22 cellular contexts compared by ENCODE assay signal in the genomic region with DNA sequence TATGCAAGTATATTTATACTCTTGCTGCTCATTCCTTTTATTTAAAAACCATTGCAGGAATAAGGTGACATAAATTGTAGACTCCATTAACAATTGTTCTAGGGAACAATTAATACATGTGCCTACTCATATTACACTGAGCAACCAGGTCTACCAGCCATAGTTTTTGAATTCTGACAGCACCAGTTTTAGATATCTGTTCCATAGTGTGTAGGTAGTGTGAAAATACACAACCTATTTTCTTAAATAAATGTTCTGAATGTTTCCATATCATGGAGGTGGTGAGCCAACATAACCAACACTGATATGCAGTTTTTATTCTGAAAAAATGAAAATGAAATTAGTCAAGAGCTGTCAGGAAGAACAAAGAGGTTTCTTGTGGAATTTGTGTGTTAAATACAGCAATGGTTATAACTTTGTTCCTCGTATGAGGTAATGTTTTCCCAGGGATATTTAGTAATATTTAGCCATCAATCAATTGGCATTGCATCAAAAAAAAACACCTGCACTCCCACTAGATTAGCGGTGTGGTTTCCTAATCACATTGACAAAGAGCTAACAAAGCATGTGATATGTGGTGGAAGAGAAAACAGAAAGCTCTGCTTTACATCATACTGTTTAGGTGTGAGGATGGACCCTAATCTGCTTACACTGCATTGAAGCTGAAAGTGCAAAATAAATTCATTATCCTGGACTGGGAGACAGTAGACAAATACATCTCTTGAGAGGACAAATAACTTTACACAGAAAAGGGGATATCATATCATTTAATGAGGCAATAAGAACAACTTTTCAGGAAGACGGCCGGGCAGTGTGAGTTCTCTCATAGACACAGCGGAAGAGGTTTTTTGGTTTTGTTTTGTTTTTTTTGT.
DNase-seq lines count a peak whose midpoint lies in the region; ATAC-seq, FAIRE-seq and TF ChIP-seq lines count a peak whose summit lies in the region.
"Had no signal": no experiment of that assay in that cellular context is flagged by ENCODE, and none has a peak within 500 bp of the region (broad histone marks: within the 10 kb centered on the region; RNA-seq: fewer than 3 reads in every experiment).

No MANE protein-coding gene starts in this region.

- no peaks in the 10 kb centered on the region for H4K20me1 ChIP-seq in astrocyte (ENCODE audit: insufficient read depth, low read length)

- peaks cover 41% of the 10 kb centered on the region for H3K4me1 Mint-ChIP-seq in HFFc6 (ENCODE audit: low read depth)
- peaks cover 15% of the 10 kb centered on the region for H3K4me1 Mint-ChIP-seq in astrocyte (ENCODE audit: low read depth, unreplicated experiment)
- H3K4me1 Mint-ChIP-seq: CD14-positive monocyte, T-helper 17 cell had no signal

- H3K4me1 ChIP-seq in astrocyte (ENCODE audit: insufficient read depth, low read length) (peaks cover 11% of the 10 kb centered on the region), liver (ENCODE audit: control insufficient read depth in 4 of 4, insufficient read depth in 4 of 4, low read length in 3 of 4) (no peaks in the 10 kb centered on the region)

- H2AFZ ChIP-seq in astrocyte (ENCODE audit: low read depth, low read length): no peak overlapping the region
- H2AFZ ChIP-seq: GM23338 had no signal

- H3K27ac Mint-ChIP-seq in HFFc6 (peak overlapping the region; percentile 53), astrocyte (ENCODE audit: unreplicated experiment) (peak overlapping the region; percentile 11)
- H3K27ac Mint-ChIP-seq: CD14-positive monocyte, T-helper 17 cell had no signal

- H3K4me3 Mint-ChIP-seq in HFFc6 (peak overlapping the region; percentile 49; the same call in 1 of the 2 replicates), astrocyte (ENCODE audit: unreplicated experiment) (no peak overlapping the region)
- H3K4me3 Mint-ChIP-seq: CD14-positive monocyte, GM23338, T-helper 17 cell had no signal

- TF ChIP-seq CTCF in HFFc6 (IDR thresholded peaks at IDR 0.05): no peak
- no peak for TF ChIP-seq CTCF in astrocyte (IDR thresholded peaks at IDR 0.05; ENCODE audit: insufficient read depth, low read depth, low read length)
- no peak for TF ChIP-seq CTCF in liver (IDR thresholded peaks at IDR 0.05; ENCODE audit: low read depth, low read length, missing input control)

- peaks cover 75% of the 10 kb centered on the region for H3K36me3 Mint-ChIP-seq in HFFc6 (ENCODE audit: low read depth)
- H3K36me3 Mint-ChIP-seq in astrocyte (ENCODE audit: low read depth, unreplicated experiment): peaks cover 5% of the 10 kb centered on the region
- H3K36me3 Mint-ChIP-seq: CD14-positive monocyte had no signal

- H3K9me3 Mint-ChIP-seq in HFFc6 (peaks cover 47% of the 10 kb centered on the region), astrocyte (ENCODE audit: unreplicated experiment) (peaks cover 25% of the 10 kb centered on the region)

- no peak for FAIRE-seq in astrocyte (lab: Jason Lieb, UNC)
- FAIRE-seq in HTR-8/SVneo (lab: Jason Lieb, UNC): no peak
- FAIRE-seq: GM12891, GM19239 had no signal

- H3K27me3 Mint-ChIP-seq in HFFc6 (ENCODE audit: insufficient read depth) (peaks cover 2% of the 10 kb centered on the region; the same call in 1 of the 2 replicates), astrocyte (ENCODE audit: low read depth, unreplicated experiment) (no peaks in the 10 kb centered on the region)

- H3K4me2 ChIP-seq in astrocyte (ENCODE audit: low read length): no peak overlapping the region
- H3K4me2 ChIP-seq: GM23338 had no signal

- H3K9me3 ChIP-seq in astrocyte (ENCODE audit: insufficient read depth, low read depth, low read length) (peaks cover 7% of the 10 kb centered on the region), liver (ENCODE audit: control insufficient read depth in 4 of 4, low read length in 3 of 4) (peaks cover 2 to 18% (median 8%) of the 10 kb centered on the region in 4 donors)

- H3K79me2 ChIP-seq in astrocyte (ENCODE audit: insufficient read depth, low read length): no peaks in the 10 kb centered on the region

- H3K27ac ChIP-seq in astrocyte (ENCODE audit: low read depth, low read length): no peak overlapping the region
- H3K27ac ChIP-seq in liver (ENCODE audit: low read depth in 1 of 2, low read length in 2 of 2): no peak overlapping the region
- H3K27ac ChIP-seq: 22Rv1 had no signal

- H3K27me3 ChIP-seq in astrocyte (ENCODE audit: insufficient read depth, low read length) (no peaks in the 10 kb centered on the region), liver (ENCODE audit: control insufficient read depth in 4 of 4, insufficient read depth in 4 of 4, low read length in 3 of 4) (no peaks in the 10 kb centered on the region)

- H3K4me3 ChIP-seq in astrocyte (ENCODE audit: insufficient read depth, low read depth, low read length): no peak overlapping the region
- H3K4me3 ChIP-seq in liver (ENCODE audit: low read depth in 1 of 3, low read length in 3 of 3): no peak overlapping the region
- H3K4me3 ChIP-seq: GM23338 had no signal

- no peak for ATAC-seq in HG02852 (IDR thresholded peaks at IDR 0.05; ENCODE audit: unreplicated experiment)
- no peak for ATAC-seq in HG02973 (IDR thresholded peaks at IDR 0.05; ENCODE audit: unreplicated experiment)
- ATAC-seq: GM23338, Panc1, T-helper 17 cell had no signal

- H3K36me3 ChIP-seq in astrocyte (ENCODE audit: insufficient read depth, low read length): no peaks in the 10 kb centered on the region
- H3K36me3 ChIP-seq in liver (ENCODE audit: control insufficient read depth in 4 of 4, insufficient read depth in 3 of 4, low read depth in 1 of 4, low read length in 3 of 4): no peaks in the 10 kb centered on the region

- DNase-seq in DMS53 (lab: John Stamatoyannopoulos, UW) (peak; percentile 9), DMS53 treated with DMSO at 0.1 percent for 48 hours (lab: John Stamatoyannopoulos, UW; ENCODE audit: unreplicated experiment) (no peak), HFFc6 (no peak), astrocyte (ENCODE audit: low read depth) (no peak), HTR-8/SVneo (ENCODE audit: insufficient read length, low spot score) (no peak)
- DNase-seq: AML-193, DMS153, EL, NCI-H1048, NCI-H1436, NCI-H2029 treated with DMSO at 0.1 percent for 48 hours, NCI-H774, T-helper 17 cell had no signal

- H3K9ac ChIP-seq in astrocyte (ENCODE audit: low read length): no peak overlapping the region
- no peak overlapping the region for H3K9ac ChIP-seq in liver (ENCODE audit: low read depth in 1 of 2, low read length in 2 of 2)

- TF ChIP-seq RAD21 in liver (IDR thresholded peaks at IDR 0.05): no peak

- WGBS in liver: 48% methylated on average over 5 of the region's 5 CpGs

TF ChIP-seq in liver, 16 proteins besides CTCF, POLR2A, EP300 and RAD21:
- TF ChIP-seq HNF4A (conservative IDR thresholded peaks at IDR 0.05): peak in 1 of 2 donors; percentile 21
- peak; percentile 26 for TF ChIP-seq FOXA2 (IDR thresholded peaks at IDR 0.05)
- peak in 1 of 2 donors; percentile 24 for TF ChIP-seq JUND (IDR thresholded peaks at IDR 0.05)
- no peak for TF ChIP-seq EGR1 (IDR thresholded peaks at IDR 0.05; ENCODE audit: low read depth in 2 of 2)
- TF ChIP-seq RXRA (IDR thresholded peaks at IDR 0.05): peak in 1 of 2 donors; percentile 30
